In genomic region chr6:148816117-148816516, GRCh38 we compare ENCODE assay signal across 13 cellular contexts.
DNase-seq lines count a peak whose midpoint lies in the region; ATAC-seq, FAIRE-seq and TF ChIP-seq lines count a peak whose summit lies in the region.
"Had no signal": no experiment of that assay in that cellular context is flagged by ENCODE, and none has a peak within 500 bp of the region (broad histone marks: within the 10 kb centered on the region; RNA-seq: fewer than 3 reads in every experiment).

No MANE protein-coding gene starts in this region.

- H3K36me3 ChIP-seq in HepG2 (replicated peaks in 1 of 2; ENCODE audit: control insufficient read depth in 1 of 2, insufficient read depth in 2 of 2, low read length in 2 of 2) (no peaks in the 10 kb centered on the region), right lobe of liver (no peaks in the 10 kb centered on the region), OCI-LY3 (replicated peaks; ENCODE audit: low read depth, low read length) (no peaks in the 10 kb centered on the region), H1 (ENCODE audit: control insufficient read depth in 2 of 4, insufficient read depth in 4 of 4, low read length in 3 of 4) (peaks cover 0 to 19% (median 2%) of the 10 kb centered on the region in 4 experiments; a peak in 3 of 8 replicates)

- no peak for TF ChIP-seq EP300 in HepG2 (IDR thresholded peaks at IDR 0.05; ENCODE audit: low read depth in 2 of 2, low read length in 2 of 2)
- TF ChIP-seq EP300 in HepG2 (CRISPR knock-in tag; IDR thresholded peaks at IDR 0.05; ENCODE audit: borderline replicate concordance): no peak
- TF ChIP-seq EP300 in H1 (IDR thresholded peaks at IDR 0.05; ENCODE audit: borderline replicate concordance in 1 of 2, low read depth in 2 of 2, low read length in 2 of 2): no peak

- no peak overlapping the region for H3K14ac ChIP-seq in H1 (ENCODE audit: insufficient read length)

- DNase-seq in HepG2 (ENCODE audit: low spot score) (no peak), right lobe of liver (no peak), H1 (ENCODE audit: low read depth in 1 of 2, low spot score in 2 of 2) (no peak), C1 segment of cervical spinal cord (lab: John Stamatoyannopoulos, UW) (no peak), urothelium cell line (ENCODE audit: low spot score) (no peak)
- DNase-seq: CD4-positive, CD25-positive, alpha-beta regulatory T cell; DMS53; GF-D8 had no signal

- H2BK15ac ChIP-seq in H1 (ENCODE audit: low read length): peak overlapping the region; percentile 93

- POLR2A ChIA-PET in HepG2 (lab: Yijun Ruan, JAX): no interaction called here
- POLR2A ChIA-PET in H1 (lab: Charles Lee; ENCODE audit: partially characterized antibody): interaction anchor here (0.6 to 0.9 kb wide), 2 partner anchors 26 to 37 kb away, joined by 3 read pairs; no protein-coding TSS in a partner anchor

- no peak for FAIRE-seq in HepG2 (lab: Jason Lieb, UNC)
- no peak for FAIRE-seq in H1 (lab: Jason Lieb, UNC)
- no peak for FAIRE-seq in urothelium cell line (lab: Jason Lieb, UNC)
- FAIRE-seq: GM18507 had no signal

- no peaks in the 10 kb centered on the region for H3K79me2 ChIP-seq in HepG2 (ENCODE audit: insufficient read depth, low read length)
- H3K79me2 ChIP-seq in OCI-LY3 (ENCODE audit: low read length): 0 out of 2 replicates have a peak, but pooled peaks cover 4% of the 10 kb centered on the region
- peaks cover 6 to 81% of the 10 kb centered on the region in 2 experiments for H3K79me2 ChIP-seq in H1 (ENCODE audit: control insufficient read depth in 1 of 2, insufficient read depth in 2 of 2, low read length in 2 of 2)

- in situ Hi-C loops in HepG2 (cut with HindIII; ENCODE audit: extremely low pct_ligation_motif_present, low pct_unique_long_range_greater_than_20kb): no loop called here

- H2AFZ ChIP-seq in HepG2 (ENCODE audit: low read length) (no peak overlapping the region), OCI-LY3 (ENCODE audit: low read depth, low read length) (no peak overlapping the region), H1 (ENCODE audit: low read length) (no peak overlapping the region)

- TF ChIP-seq POLR2A in HepG2 (IDR thresholded peaks at IDR 0.05; ENCODE audit: insufficient read depth in 1 of 2, low read depth in 2 of 2, low read length in 2 of 2) (no peak), right lobe of liver (IDR thresholded peaks at IDR 0.05) (no peak), H1 (IDR thresholded peaks at IDR 0.05; ENCODE audit: control extremely low read depth in 1 of 2, low read depth in 2 of 2, low read length in 2 of 2) (no peak)

- no peak overlapping the region for H4K8ac ChIP-seq in H1 (ENCODE audit: extremely low read depth, insufficient read depth, low read length)

- no peak for TF ChIP-seq CTCF in HepG2 (CRISPR knock-in tag; IDR thresholded peaks at IDR 0.05)
- TF ChIP-seq CTCF in right lobe of liver (IDR thresholded peaks at IDR 0.05): no peak
- TF ChIP-seq CTCF in OCI-LY3 (IDR thresholded peaks at IDR 0.05; ENCODE audit: low read depth, low read length): no peak
- TF ChIP-seq CTCF in H1 (IDR thresholded peaks at IDR 0.05; ENCODE audit: control extremely low read depth in 1 of 3, insufficient read depth in 1 of 3, low read depth in 1 of 3, low read length in 3 of 3): no peak

- H3K79me1 ChIP-seq in H1 (ENCODE audit: low read depth, low read length): no peaks in the 10 kb centered on the region; the same call in 1 of the 2 replicates

- H3K23me2 ChIP-seq in H1 (ENCODE audit: low read depth, low read length): no peaks in the 10 kb centered on the region

- intact Hi-C loops in HepG2 (cut with micrococcal nuclease; ENCODE audit: unreplicated experiment) (no loop called here), right lobe of liver (cut with DNase I) (no loop called here)

- peak overlapping the region; percentile 82 for H2BK120ac ChIP-seq in H1 (replicated peaks; ENCODE audit: low read depth, low read length)

- no peak overlapping the region for H3K4me3 ChIP-seq in HepG2 (replicated peaks in 1 of 3; ENCODE audit: insufficient read depth in 1 of 3, low read depth in 2 of 3, low read length in 3 of 3)
- no peak overlapping the region for H3K4me3 ChIP-seq in right lobe of liver
- H3K4me3 ChIP-seq in OCI-LY3 (ENCODE audit: low read length): no peak overlapping the region
- no peak overlapping the region for H3K4me3 ChIP-seq in H1 (ENCODE audit: extremely low read depth in 1 of 4, insufficient read depth in 2 of 4, low read depth in 3 of 4, low read length in 4 of 4)

- H3K9me3 ChIP-seq in HepG2 (ENCODE audit: low read length) (no peaks in the 10 kb centered on the region), right lobe of liver (no peaks in the 10 kb centered on the region), OCI-LY3 (ENCODE audit: insufficient read depth, low read length) (no peaks in the 10 kb centered on the region), H1 (ENCODE audit: insufficient read depth in 2 of 2, low read depth in 1 of 2, low read length in 1 of 2) (peaks cover 11 to 14% of the 10 kb centered on the region in 2 experiments)

- BruUV-seq in HepG2 (replicated peaks; lab: Mats Ljungman, UMichigan): no TSS peak

- H3K27me3 ChIP-seq in HepG2 (ENCODE audit: control insufficient read depth in 1 of 2, insufficient read depth in 2 of 2, low read length in 2 of 2) (0 out of 5 replicates have a peak, but pooled peaks cover 0 to 5% of the 10 kb centered on the region in 2 experiments), right lobe of liver (no peaks in the 10 kb centered on the region), OCI-LY3 (ENCODE audit: low read depth, low read length) (no peaks in the 10 kb centered on the region), H1 (replicated peaks in 1 of 4; ENCODE audit: control insufficient read depth in 3 of 4, extremely low read depth in 1 of 4, insufficient read depth in 3 of 4, low read length in 3 of 4) (no peaks in the 10 kb centered on the region)

- H3K9ac ChIP-seq in HepG2 (ENCODE audit: insufficient read depth, low read depth, low read length) (no peak overlapping the region), OCI-LY3 (ENCODE audit: low read length) (no peak overlapping the region), H1 (replicated peaks in 1 of 4; ENCODE audit: extremely low read depth in 1 of 4, low read depth in 3 of 4, low read length in 3 of 4) (no peak overlapping the region)

- H3K18ac ChIP-seq in H1 (ENCODE audit: extremely low read depth, low read length): peak overlapping the region; percentile 4; the same call in 1 of the 2 replicates

- H3K4me1 ChIP-seq in HepG2 (ENCODE audit: insufficient read depth, low read length) (no peaks in the 10 kb centered on the region), right lobe of liver (peaks cover 0 to 10% (median 0%) of the 10 kb centered on the region in 4 donors), OCI-LY3 (ENCODE audit: low read length) (peaks cover 22% of the 10 kb centered on the region), H1 (replicated peaks in 1 of 4; ENCODE audit: control insufficient read depth in 3 of 4, insufficient read depth in 4 of 4, low read length in 3 of 4) (peaks cover 5 to 29% (median 18%) of the 10 kb centered on the region in 4 experiments; a peak in 6 of 7 replicates)

- H4K91ac ChIP-seq in H1 (replicated peaks; ENCODE audit: insufficient read length, low read length): no peak overlapping the region

- no peak overlapping the region; the same call in 1 of the 2 replicates for H2BK5ac ChIP-seq in H1 (ENCODE audit: low read depth, low read length)

- ATAC-seq in HepG2: no peak
- no peak for ATAC-seq in right lobe of liver
- no peak for ATAC-seq in GM21515 (IDR thresholded peaks at IDR 0.05; ENCODE audit: unreplicated experiment)
- ATAC-seq: HCT116 had no signal

- H3K4me2 ChIP-seq in HepG2 (ENCODE audit: low read depth, low read length): no peak overlapping the region
- 0 out of 2 replicates have a peak overlapping the region, but pooled peaks have one; percentile 18 for H3K4me2 ChIP-seq in OCI-LY3 (ENCODE audit: low read length)
- no peak overlapping the region for H3K4me2 ChIP-seq in H1 (ENCODE audit: insufficient read depth in 1 of 2, low read depth in 2 of 2, low read length in 2 of 2)

- CTCF ChIA-PET in HepG2 (lab: Yijun Ruan, JAX; ENCODE audit: low intra/inter-chr PET ratio, low total read pairs) (no interaction called here), H1 (lab: Charles Lee; ENCODE audit: partially characterized antibody) (interaction anchor here (4.3 kb wide), 1 partner anchor 23 kb away, joined by 13 read pairs; no protein-coding TSS in a partner anchor)

- H3K4ac ChIP-seq in H1 (replicated peaks; ENCODE audit: insufficient read length, low read depth, low read length): no peak overlapping the region

- H4K5ac ChIP-seq in H1 (ENCODE audit: insufficient read length, low read depth, low read length): no peak overlapping the region

- H4K20me1 ChIP-seq in HepG2 (ENCODE audit: insufficient read depth, low read length) (no peaks in the 10 kb centered on the region), OCI-LY3 (ENCODE audit: insufficient read depth, low read length) (no peaks in the 10 kb centered on the region), H1 (replicated peaks in 1 of 2; ENCODE audit: control insufficient read depth in 1 of 2, insufficient read depth in 2 of 2, low read length in 2 of 2) (no peaks in the 10 kb centered on the region)

- no peak overlapping the region for H3K56ac ChIP-seq in H1 (replicated peaks; ENCODE audit: insufficient read length, low read depth, low read length)

- TF ChIP-seq RAD21 in HepG2 (CRISPR knock-in tag; IDR thresholded peaks at IDR 0.05): no peak
- TF ChIP-seq RAD21 in H1 (IDR thresholded peaks at IDR 0.05 in 1 of 2, conservative IDR thresholded peaks at IDR 0.05 in 1 of 2; ENCODE audit: low read depth in 2 of 2, low read length in 2 of 2): no peak

- no peak overlapping the region for H2BK12ac ChIP-seq in H1 (ENCODE audit: low read depth, low read length)

- no peak overlapping the region; the same call in 1 of the 2 replicates for H2AK5ac ChIP-seq in H1 (ENCODE audit: low read depth, low read length)

- no peak overlapping the region for H3K23ac ChIP-seq in H1 (ENCODE audit: insufficient read length)

- H2BK20ac ChIP-seq in H1 (ENCODE audit: low read length): peak overlapping the region; percentile 86

- H3K27ac ChIP-seq in HepG2 (ENCODE audit: extremely low read length, insufficient read depth, low read length) (no peak overlapping the region), right lobe of liver (no peak overlapping the region), OCI-LY3 (ENCODE audit: low read length) (no peak overlapping the region), H1 (ENCODE audit: low read depth, low read length) (no peak overlapping the region)
- H3K27ac ChIP-seq: 22Rv1 had no signal

TF ChIP-seq in HepG2, 621 proteins besides CTCF, POLR2A, EP300 and RAD21 (continues in another document):
- no peak for TF ChIP-seq ZFX (CRISPR knock-in tag; IDR thresholded peaks at IDR 0.05; ENCODE audit: low read depth)

TF ChIP-seq in H1, 55 proteins besides CTCF, POLR2A, EP300 and RAD21 (continues in another document):
- no peak for TF ChIP-seq RFX5 (IDR thresholded peaks at IDR 0.05; ENCODE audit: borderline replicate concordance, low read depth, low read length)
- no peak for TF ChIP-seq SP4 (IDR thresholded peaks at IDR 0.05; ENCODE audit: low read length)
- TF ChIP-seq CBX5 (IDR thresholded peaks at IDR 0.05; ENCODE audit: low read depth, low read length): no peak
- no peak for TF ChIP-seq SP2 (IDR thresholded peaks at IDR 0.05; ENCODE audit: low read length)
- TF ChIP-seq ZNF274 (IDR thresholded peaks at IDR 0.05; ENCODE audit: borderline replicate concordance, extremely low read depth, low read length): no peak
- TF ChIP-seq BRCA1 (IDR thresholded peaks at IDR 0.05; ENCODE audit: low read depth, low read length): no peak
